Comparison of ENCODE assay signal across 8 cellular contexts in the genomic region with DNA sequence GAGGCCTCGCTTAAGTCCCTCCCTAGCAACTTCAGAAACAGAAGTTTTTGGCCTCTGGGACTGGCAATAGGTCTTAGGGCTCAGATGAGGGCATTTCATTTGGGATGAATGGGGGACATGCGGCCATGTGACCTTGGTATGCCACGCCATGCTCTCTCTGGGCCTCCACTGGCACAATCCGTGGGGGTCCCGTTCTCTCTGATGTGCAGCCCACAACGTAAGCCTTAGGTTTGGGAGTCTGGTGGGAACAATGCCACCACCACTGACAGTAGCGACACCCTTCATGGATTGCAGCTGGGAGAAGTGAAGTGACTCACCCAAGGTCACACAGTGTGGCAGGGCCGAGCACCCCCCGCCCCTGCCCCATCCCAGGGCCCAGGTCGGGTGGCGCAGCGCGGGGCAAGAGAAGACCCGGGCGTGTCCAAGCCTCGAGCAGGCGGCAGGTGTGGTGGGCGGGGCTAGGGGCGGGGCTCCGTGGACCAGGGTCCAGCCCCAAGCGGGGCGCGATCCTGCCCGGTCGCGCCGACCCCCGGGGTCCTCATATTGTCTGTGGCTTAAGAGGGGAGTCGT. TPM values are rescaled to one million over a fixed set of nuclear protein-coding genes. Genes with fewer than 3 reads are reported as not detected.
A peak's percentile ranks its signal among the peaks of the same experiment; 100 is the strongest.
DNase-seq lines count a peak whose midpoint lies in the region; ATAC-seq and TF ChIP-seq lines count a peak whose summit lies in the region.

No MANE protein-coding gene starts in this region.

- peaks cover 0 to 13% of the 10 kb centered on the region in 2 donors for H3K36me3 ChIP-seq in duodenal mucosa (ENCODE audit: control insufficient read depth in 1 of 2, insufficient read depth in 2 of 2, low read length in 2 of 2)

- in situ Hi-C loops in GM13976 (cut with MboI; ENCODE audit: low sequenced_read_pairs, unreplicated experiment) = loop anchor here (5.0 to 10.0 kb wide), 2 partner anchors 273 to 385 kb away; no protein-coding TSS in a partner anchor

- H3K9me3 Mint-ChIP-seq in naive thymus-derived CD8-positive, alpha-beta T cell = no peaks in the 10 kb centered on the region

- no peaks in the 10 kb centered on the region for H3K27me3 ChIP-seq in duodenal mucosa (ENCODE audit: control insufficient read depth in 1 of 2, insufficient read depth in 2 of 2, low read length in 2 of 2)

- peaks cover 19 to 32% (median 27%) of the 10 kb centered on the region in 4 donors for H3K4me1 Mint-ChIP-seq in naive thymus-derived CD8-positive, alpha-beta T cell

- peak overlapping the region; percentile 41 to 81 (median 67) for H3K4me3 Mint-ChIP-seq in naive thymus-derived CD8-positive, alpha-beta T cell

- H3K9me3 ChIP-seq in duodenal mucosa (ENCODE audit: control insufficient read depth in 1 of 2, low read length in 2 of 2) = no peaks in the 10 kb centered on the region

- peak overlapping the region; percentile 87 for H3K4me3 ChIP-seq in HFF-Myc (replicated peaks; ENCODE audit: low read depth, low read length)
- H3K4me3 ChIP-seq in duodenal mucosa (ENCODE audit: low read depth in 1 of 2, low read length in 2 of 2) = peak overlapping the region; percentile 56 to 85

- H3K27ac Mint-ChIP-seq in naive thymus-derived CD8-positive, alpha-beta T cell = peak overlapping the region in 6 of 10 donors; percentile 27 to 75 (median 56)

- no peak overlapping the region for H3K27ac ChIP-seq in duodenal mucosa (ENCODE audit: low read depth, low read length)

- H3K27me3 Mint-ChIP-seq in naive thymus-derived CD8-positive, alpha-beta T cell = peaks cover 2 to 15% (median 10%) of the 10 kb centered on the region in 5 donors

- TF ChIP-seq CTCF in HFF-Myc (IDR thresholded peaks at IDR 0.05; ENCODE audit: low read depth, low read length, missing control alignments) (no peak), GM13976 (IDR thresholded peaks at IDR 0.05; ENCODE audit: borderline replicate concordance, control extremely low read depth, extremely low read depth, insufficient read depth, missing control alignments) (no peak)

- peaks cover 0 to 2% (median 0%) of the 10 kb centered on the region in 3 donors for H3K36me3 Mint-ChIP-seq in naive thymus-derived CD8-positive, alpha-beta T cell

- POLR2A ChIA-PET in naive thymus-derived CD8-positive, alpha-beta T cell (lab: Charles Lee) = interaction anchor here (1.8 to 2.6 kb wide), 4 partner anchors 9 to 321 kb away, joined by 7 to 13 read pairs (median 9); partner anchors contain the start of genes PTPN1 and UBE2V1

- ATAC-seq in naive thymus-derived CD8-positive, alpha-beta T cell = no peak
- ATAC-seq in HG02588 (IDR thresholded peaks at IDR 0.05; ENCODE audit: unreplicated experiment) = no peak
- ATAC-seq in activated CD4-positive, CD25-positive, alpha-beta regulatory T cell treated with anti-CD3 and anti-CD28 coated beads, Interleukin-2, amount 50 U/mL, for 24 hours = no peak

- H3K9ac ChIP-seq in duodenal mucosa (ENCODE audit: low read depth in 1 of 2, low read length in 2 of 2) = peak overlapping the region in 1 of 2 donors; percentile 51

- H3K4me1 ChIP-seq in duodenal mucosa (ENCODE audit: control insufficient read depth in 1 of 2, insufficient read depth in 2 of 2, low read length in 2 of 2) = peaks cover 23 to 32% of the 10 kb centered on the region in 2 donors

- DNase-seq in HFF-Myc (ENCODE audit: extremely low read depth, low read depth) (no peak), T-helper 1 cell (peak in 4 of 5 donors; percentile 26 to 29 (median 28)), ecto neural progenitor cell (ENCODE audit: low spot score) (no peak), GM13976 (ENCODE audit: low spot score) (no peak)
- DNase-seq in naive thymus-derived CD8-positive, alpha-beta T cell = peak in 5 of 10 donors; percentile 12 to 70 (median 41)

RNA-seq across cellular contexts. Expression of gene CEBPB, which starts 0.9 kb away (rescaled TPM):
- total RNA-seq in naive thymus-derived CD8-positive, alpha-beta T cell = 10 to 100 TPM; 47.1 to 49.0 TPM
- polyA plus RNA-seq in naive thymus-derived CD8-positive, alpha-beta T cell = 10 to 100 TPM; 13.1 to 17.9 (median 14.7) TPM

RNA-seq across cellular contexts. Expression of gene PEDS1, which starts 36.2 kb away (rescaled TPM):
- total RNA-seq in naive thymus-derived CD8-positive, alpha-beta T cell = 10 to 100 TPM; 15.8 to 17.1 TPM
- polyA plus RNA-seq in naive thymus-derived CD8-positive, alpha-beta T cell = 10 to 100 TPM; 13.0 to 30.2 (median 14.4) TPM

Comparison
In these comparisons a context has a peak if more than half of its experiments do, and no peak if none do; other contexts are left out.
1. DNase-seq: peak in T-helper 1 cell (4 of 5); none in HFF-Myc (single experiment), ecto neural progenitor cell (single experiment) and GM13976 (single experiment).